ENCODE assay signal across 8 cellular contexts in the genomic region with DNA sequence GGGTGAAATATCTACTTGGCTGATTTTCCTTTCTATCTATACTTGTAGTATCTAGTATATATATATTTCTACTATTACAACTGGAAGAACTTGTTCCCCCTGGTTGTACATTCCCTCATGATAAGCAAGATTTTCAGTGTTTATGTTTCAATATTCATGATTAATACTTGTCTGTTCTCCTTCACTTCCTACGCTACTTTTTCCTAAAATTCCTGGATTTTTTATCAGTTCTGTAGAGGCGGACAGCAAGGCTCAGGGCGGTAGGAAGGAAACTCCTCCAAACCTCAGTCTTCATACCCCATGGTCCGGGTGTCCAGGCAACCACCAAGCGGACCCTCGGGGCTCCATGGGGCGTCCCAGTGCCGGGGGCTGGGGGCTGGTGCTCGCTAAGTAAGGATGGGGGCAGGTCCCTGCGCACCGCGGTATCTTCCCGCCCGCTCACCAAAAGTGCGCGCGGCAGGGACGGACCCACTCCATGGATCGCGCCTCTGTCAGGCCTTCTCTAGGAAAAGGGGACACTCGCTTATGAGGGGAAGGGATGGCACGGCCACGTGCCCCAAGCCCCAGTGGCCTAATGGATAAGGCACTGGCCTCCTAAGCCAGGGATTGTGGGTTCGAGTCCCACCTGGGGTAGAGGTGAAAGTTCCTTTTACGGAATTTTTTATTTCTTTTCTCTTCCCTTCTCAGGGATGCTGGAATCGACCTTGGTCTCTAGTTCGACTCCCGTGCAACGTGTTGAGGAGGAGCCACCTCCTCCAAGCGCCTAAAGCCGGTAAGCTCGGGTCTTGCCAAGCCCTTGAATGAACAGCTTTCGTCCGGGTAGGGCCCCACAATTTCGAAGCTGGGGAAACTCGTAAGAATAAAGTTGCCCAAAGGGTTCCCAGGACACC.
DNase-seq lines count a peak whose midpoint lies in the region; TF ChIP-seq lines count a peak whose summit lies in the region.

No MANE protein-coding gene starts in this region.

- peaks cover 7 to 53% (median 49%) of the 10 kb centered on the region in 5 donors for H3K4me1 ChIP-seq in subcutaneous abdominal adipose tissue (ENCODE audit: control insufficient read depth in 5 of 5, insufficient read depth in 5 of 5, low read length in 5 of 5)

- H3K9ac ChIP-seq in subcutaneous abdominal adipose tissue (ENCODE audit: low read length in 5 of 5), result peak overlapping the region in 4 of 5 donors; percentile 38 to 82 (median 80)

- H3K36me3 ChIP-seq in subcutaneous abdominal adipose tissue (ENCODE audit: control insufficient read depth in 5 of 5, insufficient read depth in 5 of 5, low read length in 5 of 5), result peaks cover 2 to 5% (median 3%) of the 10 kb centered on the region in 5 donors

- H3K9me3 ChIP-seq in subcutaneous abdominal adipose tissue (ENCODE audit: control insufficient read depth in 5 of 5, low read length in 5 of 5), result peaks cover 0 to 7% (median 0%) of the 10 kb centered on the region in 5 donors

- H3K36me3 Mint-ChIP-seq in activated naive CD8-positive, alpha-beta T cell, result no peaks in the 10 kb centered on the region

- peaks cover 4% of the 10 kb centered on the region for H3K9me3 Mint-ChIP-seq in activated naive CD8-positive, alpha-beta T cell (ENCODE audit: low read depth)

- POLR2A ChIA-PET in HEK293T (lab: Yijun Ruan, JAX), result interaction anchor here (1.4 to 3.5 kb wide), 8 partner anchors 14 to 77 kb away, joined by 4 to 82 read pairs (median 20); a partner anchor contains a TSS

- peak overlapping the region; percentile 96 for H3K27ac Mint-ChIP-seq in activated naive CD8-positive, alpha-beta T cell

- H3K4me3 Mint-ChIP-seq in activated naive CD8-positive, alpha-beta T cell, result peak overlapping the region; percentile 93

- peaks cover 50% of the 10 kb centered on the region for H3K4me1 Mint-ChIP-seq in activated naive CD8-positive, alpha-beta T cell (ENCODE audit: low read depth)

- H3K27me3 Mint-ChIP-seq in activated naive CD8-positive, alpha-beta T cell, result no peaks in the 10 kb centered on the region

- CTCF ChIA-PET in HEK293T (lab: Yijun Ruan, JAX), result interaction anchor here (0.5 to 0.9 kb wide), 3 partner anchors 47 to 100 kb away, joined by 3 read pairs; no protein-coding TSS in a partner anchor

- peak; percentile 93 for DNase-seq in DMS53 treated with DMSO at 0.1 percent for 48 hours (lab: John Stamatoyannopoulos, UW; ENCODE audit: unreplicated experiment)
- DNase-seq in HEK293T (ENCODE audit: extremely low spot score), result peak; percentile 87
- DNase-seq in NCI-H1092 treated with DMSO at 0.1 percent for 48 hours (lab: John Stamatoyannopoulos, UW), result peak; percentile 89
- DNase-seq in SKM-1 treated with dmso at 0.1 percent for 144 hours (lab: John Stamatoyannopoulos, UW; ENCODE audit: unreplicated experiment), result peak; percentile 84
- DNase-seq in glomerular visceral epithelial cell (ENCODE audit: extremely low spot score), result peak; percentile 96
- DNase-seq in nucleus accumbens (lab: John Stamatoyannopoulos, UW), result peak; percentile 34 to 94 (median 82)

- H3K4me3 ChIP-seq in subcutaneous abdominal adipose tissue (ENCODE audit: low read depth in 1 of 5, low read length in 5 of 5), result peak overlapping the region; percentile 72 to 88 (median 82)

- H3K27ac ChIP-seq in subcutaneous abdominal adipose tissue (ENCODE audit: low read depth, low read length), result peak overlapping the region; percentile 93

- H3K27me3 ChIP-seq in subcutaneous abdominal adipose tissue (ENCODE audit: control insufficient read depth in 5 of 5, insufficient read depth in 4 of 5, low read length in 5 of 5), result no peaks in the 10 kb centered on the region

TF ChIP-seq in HEK293T, 16 proteins besides CTCF, POLR2A, EP300 and RAD21:
- TF ChIP-seq CTBP1 (IDR thresholded peaks at IDR 0.05; ENCODE audit: borderline replicate concordance) (no peak), ARNT (IDR thresholded peaks at IDR 0.05) (peak; percentile 52; the same call in 1 of the 2 replicates), FOXA1 (IDR thresholded peaks at IDR 0.05) (no peak), SP1 (IDR thresholded peaks at IDR 0.05) (no peak), NFRKB (IDR thresholded peaks at IDR 0.05) (no peak), FOXK2 (IDR thresholded peaks at IDR 0.05) (no peak), HDGF (IDR thresholded peaks at IDR 0.05; ENCODE audit: borderline replicate concordance) (no peak), L3MBTL2 (conservative IDR thresholded peaks at IDR 0.05) (peak; percentile 72), TARDBP (IDR thresholded peaks at IDR 0.05) (no peak), FOXM1 (IDR thresholded peaks at IDR 0.05; ENCODE audit: borderline replicate concordance) (peak; percentile 60; the same call in 1 of the 2 replicates), SUZ12 (IDR thresholded peaks at IDR 0.05) (no peak), ZNF384 (IDR thresholded peaks at IDR 0.05) (no peak), LEF1 (IDR thresholded peaks at IDR 0.05; ENCODE audit: borderline replicate concordance) (no peak), BHLHE40 (IDR thresholded peaks at IDR 0.05; ENCODE audit: borderline replicate concordance) (no peak), ELF4 (IDR thresholded peaks at IDR 0.05) (no peak)
- TF ChIP-seq, protein P1, sequence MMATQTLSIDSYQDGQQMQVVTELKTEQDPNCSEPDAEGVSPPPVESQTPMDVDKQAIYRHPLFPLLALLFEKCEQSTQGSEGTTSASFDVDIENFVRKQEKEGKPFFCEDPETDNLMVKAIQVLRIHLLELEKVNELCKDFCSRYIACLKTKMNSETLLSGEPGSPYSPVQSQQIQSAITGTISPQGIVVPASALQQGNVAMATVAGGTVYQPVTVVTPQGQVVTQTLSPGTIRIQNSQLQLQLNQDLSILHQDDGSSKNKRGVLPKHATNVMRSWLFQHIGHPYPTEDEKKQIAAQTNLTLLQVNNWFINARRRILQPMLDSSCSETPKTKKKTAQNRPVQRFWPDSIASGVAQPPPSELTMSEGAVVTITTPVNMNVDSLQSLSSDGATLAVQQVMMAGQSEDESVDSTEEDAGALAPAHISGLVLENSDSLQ (IDR thresholded peaks at IDR 0.05), result no peak

Comparison
In these comparisons a context has a peak if more than half of its experiments do, and no peak if none do; other contexts are left out.
1. Peak in every context shown above with its lines: DNase-seq, H3K4me3 ChIP-seq and H3K27ac ChIP-seq.